Comparison of ENCODE assay signal across 8 cellular contexts in the genomic region with DNA sequence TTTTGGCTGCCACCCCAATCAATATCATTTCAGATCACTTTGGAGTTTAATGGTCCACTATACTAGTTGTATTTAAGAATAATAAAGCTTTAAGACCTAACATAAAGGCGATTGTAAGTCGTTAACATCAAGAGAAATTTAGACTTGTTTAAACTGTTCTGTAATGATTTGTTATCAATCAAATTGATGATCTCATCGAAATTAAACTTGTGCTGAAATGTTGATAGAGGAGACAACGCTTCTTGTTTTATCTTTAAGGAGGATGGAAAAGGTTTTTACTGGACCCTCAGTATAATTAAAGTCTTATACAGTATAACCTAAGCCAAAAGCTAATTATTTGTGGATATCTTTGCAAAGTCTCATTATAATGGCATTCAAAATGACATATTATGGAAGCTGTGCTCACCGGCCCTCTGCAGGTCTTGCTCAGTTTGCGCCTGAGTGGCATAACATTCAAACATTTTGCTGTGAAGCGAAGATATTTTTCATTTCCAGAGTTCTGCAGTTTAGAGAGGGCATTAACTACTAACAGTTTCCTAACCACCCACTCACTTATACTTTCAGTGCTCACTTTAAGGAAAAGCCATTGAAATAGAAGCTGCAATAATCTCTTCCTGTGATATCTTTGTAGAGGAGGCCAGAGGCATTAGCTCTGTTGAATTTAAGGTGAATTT. TPM values are rescaled to one million over a fixed set of nuclear protein-coding genes. Genes with fewer than 3 reads are reported as not detected.
DNase-seq lines count a peak whose midpoint lies in the region; ATAC-seq, FAIRE-seq and TF ChIP-seq lines count a peak whose summit lies in the region.

No MANE protein-coding gene starts in this region.

- TF ChIP-seq CTCF in bronchial epithelial cell (IDR thresholded peaks at IDR 0.05; ENCODE audit: insufficient read depth, low read length, severe bottlenecking) (peak; percentile 26), natural killer cell (IDR thresholded peaks at IDR 0.05) (peak; percentile 41)

- H3K27me3 ChIP-seq in bronchial epithelial cell (ENCODE audit: control insufficient read depth, insufficient read depth, low read length) = no peaks in the 10 kb centered on the region

- peak overlapping the region; percentile 93 for H3K4me3 Mint-ChIP-seq in natural killer cell

- H3K36me3 ChIP-seq in bronchial epithelial cell (ENCODE audit: control insufficient read depth, insufficient read depth, low read length) = no peaks in the 10 kb centered on the region

- H3K9me3 Mint-ChIP-seq in natural killer cell = no peaks in the 10 kb centered on the region

- no peaks in the 10 kb centered on the region for H3K36me3 Mint-ChIP-seq in natural killer cell

- peak overlapping the region; percentile 85 to 87 for H3K27ac Mint-ChIP-seq in natural killer cell

- DNase-seq in stimulated activated CD4-positive, alpha-beta T cell treated with anti-CD3 and anti-CD28 coated beads, Interleukin-15, amount 100 ng/mL, for 24 hours = peak; percentile 64
- DNase-seq in stimulated activated CD4-positive, alpha-beta T cell treated with anti-CD3 and anti-CD28 coated beads, Interleukin-12 subunit alpha, Interleukin-12 subunit beta, amount 100 ng/mL, for 4 hours = no peak
- DNase-seq in OCI-M1 (lab: John Stamatoyannopoulos, UW) = peak; percentile 42
- peak; percentile 26 for DNase-seq in bronchial epithelial cell (ENCODE audit: low read depth)
- no peak for DNase-seq in natural killer cell
- DNase-seq in epidermal melanocyte (ENCODE audit: insufficient read length, low spot score) = no peak
- DNase-seq in activated CD8-positive, alpha-beta memory T cell treated with anti-CD3 and anti-CD28 coated beads for 24 hours = no peak

- no peak for ATAC-seq in natural killer cell
- no peak for ATAC-seq in GM21723 (IDR thresholded peaks at IDR 0.05; ENCODE audit: unreplicated experiment)

- no peak for FAIRE-seq in bronchial epithelial cell (lab: Jason Lieb, UNC)

- peak overlapping the region; percentile 82 for H3K4me3 ChIP-seq in bronchial epithelial cell (ENCODE audit: low read depth, low read length)

- intact Hi-C loops in natural killer cell (cut with micrococcal nuclease) = loop anchor here (2.0 to 5.0 kb wide), 4 partner anchors 48 to 328 kb away; partner anchors contain the start of gene AFTPH

- no peaks in the 10 kb centered on the region for H3K27me3 Mint-ChIP-seq in natural killer cell (ENCODE audit: low read depth in 2 of 2)

- H3K4me1 Mint-ChIP-seq in natural killer cell = peaks cover 27 to 28% of the 10 kb centered on the region in 2 donors

RNA-seq across cellular contexts. Expression of gene SERTAD2, which starts 1.4 kb away (rescaled TPM):
- total RNA-seq in bronchial epithelial cell (4.2 and 9.0 TPM in 2 replicates), natural killer cell (10 to 100 TPM; 45.6 to 71.2 (median 55.8) TPM)

Comparison
In these comparisons a context has a peak if more than half of its experiments do, and no peak if none do; other contexts are left out.
1. DNase-seq: peak in stimulated activated CD4-positive, alpha-beta T cell treated with anti-CD3 and anti-CD28 coated beads, Interleukin-15, amount 100 ng/mL, for 24 hours (single experiment), OCI-M1 (single experiment) and bronchial epithelial cell (single experiment); none in stimulated activated CD4-positive, alpha-beta T cell treated with anti-CD3 and anti-CD28 coated beads, Interleukin-12 subunit alpha, Interleukin-12 subunit beta, amount 100 ng/mL, for 4 hours (single experiment), natural killer cell (single experiment), epidermal melanocyte (single experiment) and activated CD8-positive, alpha-beta memory T cell treated with anti-CD3 and anti-CD28 coated beads for 24 hours (single experiment).